ENCODE assay signal across 15 cellular contexts in genomic region chr14:22517117-22517720, GRCh38.
DNase-seq lines count a peak whose midpoint lies in the region; ATAC-seq, FAIRE-seq and TF ChIP-seq lines count a peak whose summit lies in the region.
"Had no signal": no experiment of that assay in that cellular context is flagged by ENCODE, and none has a peak within 500 bp of the region (broad histone marks: within the 10 kb centered on the region; RNA-seq: fewer than 3 reads in every experiment).

No MANE protein-coding gene starts in this region.

- H3K9me3 ChIP-seq in right cardiac atrium (ENCODE audit: control insufficient read depth, low read length) (no peaks in the 10 kb centered on the region), left ventricle myocardium inferior (replicated peaks) (no peaks in the 10 kb centered on the region), SU-DHL-6 (ENCODE audit: insufficient read depth, low read length) (no peaks in the 10 kb centered on the region), uterus (no peaks in the 10 kb centered on the region), kidney (ENCODE audit: control insufficient read depth in 1 of 2, low read length in 2 of 2) (no peaks in the 10 kb centered on the region)
- H3K9me3 ChIP-seq: right atrium auricular region had no signal

- TF ChIP-seq CTCF in left ventricle myocardium inferior (IDR thresholded peaks at IDR 0.05; ENCODE audit: borderline replicate concordance) (no peak), SU-DHL-6 (IDR thresholded peaks at IDR 0.05; ENCODE audit: insufficient read depth, low read length, poor library complexity, severe bottlenecking) (no peak), uterus (IDR thresholded peaks at IDR 0.05) (no peak), kidney (IDR thresholded peaks at IDR 0.05; ENCODE audit: borderline replicate concordance, extremely low read depth, insufficient read depth) (no peak)

- H2AFZ ChIP-seq in SU-DHL-6 (ENCODE audit: low read depth, low read length, severe bottlenecking), result no peak overlapping the region
- H2AFZ ChIP-seq: GM23338 had no signal

- H3K4me3 ChIP-seq in right cardiac atrium (ENCODE audit: low read length), result no peak overlapping the region
- no peak overlapping the region for H3K4me3 ChIP-seq in left ventricle myocardium inferior
- no peak overlapping the region for H3K4me3 ChIP-seq in SU-DHL-6 (ENCODE audit: insufficient read depth, low read length, poor library complexity, severe bottlenecking)
- no peak overlapping the region for H3K4me3 ChIP-seq in uterus
- H3K4me3 ChIP-seq in kidney (ENCODE audit: low read length in 2 of 2), result no peak overlapping the region
- H3K4me3 ChIP-seq: GM23338, right atrium auricular region had no signal

- ATAC-seq in right cardiac atrium, result no peak

- H3F3A ChIP-seq in SU-DHL-6 (ENCODE audit: insufficient read depth), result peaks cover 54% of the 10 kb centered on the region

- peak overlapping the region; percentile 57 for H3K4me2 ChIP-seq in SU-DHL-6 (ENCODE audit: low read depth, low read length, poor library complexity, severe bottlenecking)
- H3K4me2 ChIP-seq: GM23338 had no signal

- H3K27me3 ChIP-seq in right cardiac atrium (ENCODE audit: control insufficient read depth, insufficient read depth) (no peaks in the 10 kb centered on the region), left ventricle myocardium inferior (ENCODE audit: low read depth) (no peaks in the 10 kb centered on the region), SU-DHL-6 (ENCODE audit: low read length) (no peaks in the 10 kb centered on the region), uterus (no peaks in the 10 kb centered on the region)
- H3K27me3 ChIP-seq: right atrium auricular region had no signal

- H3K9ac ChIP-seq in SU-DHL-6 (ENCODE audit: low read length), result peak overlapping the region; percentile 62
- no peak overlapping the region for H3K9ac ChIP-seq in kidney (ENCODE audit: low read length in 2 of 2)

- H3K27ac ChIP-seq in right cardiac atrium (ENCODE audit: low read length), result peak overlapping the region; percentile 68
- no peak overlapping the region for H3K27ac ChIP-seq in left ventricle myocardium inferior (replicated peaks)
- H3K27ac ChIP-seq in SU-DHL-6 (ENCODE audit: low read depth, low read length), result peak overlapping the region; percentile 91
- peak overlapping the region; percentile 80 to 87 for H3K27ac ChIP-seq in uterus
- H3K27ac ChIP-seq in kidney (ENCODE audit: low read depth in 2 of 2, low read length in 2 of 2), result no peak overlapping the region

- no peaks in the 10 kb centered on the region for H4K20me1 ChIP-seq in SU-DHL-6 (ENCODE audit: low read depth, low read length)

- H3K79me2 ChIP-seq in SU-DHL-6 (ENCODE audit: insufficient read depth, low read length), result no peaks in the 10 kb centered on the region

- no peak for FAIRE-seq in kidney (lab: Jason Lieb, UNC)
- FAIRE-seq: keratinocyte had no signal

- TF ChIP-seq POLR2A in uterus (IDR thresholded peaks at IDR 0.05), result no peak

- no peaks in the 10 kb centered on the region for H3K9me2 ChIP-seq in SU-DHL-6 (replicated peaks; ENCODE audit: insufficient read depth, low read length)

- intact Hi-C loops in right cardiac atrium (cut with DNase I) (no loop called here), left ventricle myocardium inferior (cut with micrococcal nuclease) (no loop called here), head of caudate nucleus (cut with DNase I) (no loop called here), uterus (cut with DNase I; ENCODE audit: low total_unique reads) (no loop called here), kidney (cut with DNase I) (no loop called here)

- H3K4me1 ChIP-seq in right cardiac atrium (ENCODE audit: control insufficient read depth, insufficient read depth, low read length) (peaks cover 15% of the 10 kb centered on the region), left ventricle myocardium inferior (peaks cover 58% of the 10 kb centered on the region), uterus (peaks cover 25 to 38% of the 10 kb centered on the region in 2 donors), kidney (ENCODE audit: control insufficient read depth in 1 of 2, insufficient read depth in 1 of 2, low read depth in 1 of 2, low read length in 2 of 2) (peaks cover 34 to 43% of the 10 kb centered on the region in 2 donors)

- DNase-seq in right cardiac atrium, result no peak
- no peak for DNase-seq in left ventricle myocardium inferior
- peak in 24 of 42 donors; percentile 9 to 58 (median 28) for DNase-seq in head of caudate nucleus
- DNase-seq in uterus, result no peak
- DNase-seq in NCI-H1092 treated with DMSO at 0.1 percent for 48 hours (lab: John Stamatoyannopoulos, UW), result no peak
- no peak for DNase-seq in activated CD4-positive, CD25-positive, alpha-beta regulatory T cell (lab: John Stamatoyannopoulos, UW)
- DNase-seq in kidney, result no peak
- DNase-seq: NCI-H1930; Right ventricle myocardium superior; stimulated activated CD4-positive, alpha-beta T cell treated with anti-CD3 and anti-CD28 coated beads, Interleukin-4, amount 100 ng/mL, for 4 hours; stimulated activated naive CD4-positive, alpha-beta T cell treated with Interleukin-2 at 50 U/mL for 16 hours had no signal

- WGBS in right cardiac atrium, result 89% methylated on average over 7 of the region's 7 CpGs

- H3K36me3 ChIP-seq in left ventricle myocardium inferior (no peaks in the 10 kb centered on the region), SU-DHL-6 (ENCODE audit: low read length) (no peaks in the 10 kb centered on the region), uterus (no peaks in the 10 kb centered on the region), kidney (ENCODE audit: control insufficient read depth in 1 of 2, insufficient read depth in 2 of 2, low read length in 2 of 2) (no peaks in the 10 kb centered on the region)
- H3K36me3 ChIP-seq: right atrium auricular region had no signal

Comparison
In these comparisons a context has a peak if more than half of its experiments do, and no peak if none do; other contexts are left out.
1. H3K27ac ChIP-seq: peak in right cardiac atrium (single experiment), SU-DHL-6 (single experiment) and uterus (2 of 2); none in left ventricle myocardium inferior (single experiment) and kidney (0 of 2).
2. DNase-seq: peak in head of caudate nucleus (24 of 42); none in right cardiac atrium (0 of 3), left ventricle myocardium inferior (single experiment), uterus (0 of 2), NCI-H1092 treated with DMSO at 0.1 percent for 48 hours (single experiment), activated CD4-positive, CD25-positive, alpha-beta regulatory T cell (0 of 4) and kidney (single experiment).